22 cellular contexts compared by ENCODE assay signal in the genomic region with DNA sequence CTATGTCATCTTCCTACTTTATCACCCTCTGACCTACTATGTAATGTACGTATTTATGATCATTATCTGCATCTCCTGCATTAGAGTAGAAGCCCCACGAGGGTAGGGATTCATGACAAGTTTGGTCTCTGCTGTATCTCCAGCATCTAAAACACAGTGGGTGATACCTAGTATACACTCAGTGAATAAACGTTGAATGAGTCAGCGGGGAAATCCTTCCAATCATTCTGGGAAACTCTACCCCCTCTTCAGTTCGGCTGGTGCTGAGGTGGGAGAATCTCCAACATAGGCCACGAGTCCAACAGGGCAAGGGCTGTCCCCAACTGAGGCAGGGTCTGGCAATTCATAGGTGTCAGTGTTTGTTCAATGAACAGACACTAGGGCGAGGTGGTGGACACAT.
"Had no signal": no experiment of that assay in that cellular context is flagged by ENCODE, and none has a peak within 500 bp of the region (broad histone marks: within the 10 kb centered on the region; RNA-seq: fewer than 3 reads in every experiment).

No MANE protein-coding gene starts in this region.

- DNase-seq: activated CD4-positive, alpha-beta T cell treated with anti-CD3 and anti-CD28 coated beads, Interleukin-2, amount 10 ng/mL, durations not matched to agents 7 days and 5 days; activated CD8-positive, alpha-beta memory T cell treated with anti-CD3 and anti-CD28 coated beads for 24 hours; cerebellar nuclear complex; colonic mucosa; dorsolateral prefrontal cortex; effector memory CD4-positive, alpha-beta T cell; left ventricle myocardium inferior; mucosa of descending colon; right lobe of liver; stimulated activated CD4-positive, alpha-beta T cell treated with anti-CD3 and anti-CD28 coated beads, Interleukin-12 subunit alpha, Interleukin-12 subunit beta, amount 100 ng/mL, for 4 hours; stimulated activated CD4-positive, alpha-beta T cell treated with anti-CD3 and anti-CD28 coated beads, Interleukin-4, amount 100 ng/mL, for 1 hour; tibial artery; upper lobe of right lung had no signal

- H3K27me3 ChIP-seq: ascending aorta, cardiac muscle cell, colonic mucosa, neutrophil, right lobe of liver, suprapubic skin, tibial artery, upper lobe of right lung had no signal

- H3K9me3 ChIP-seq: ascending aorta, colonic mucosa, left ventricle myocardium inferior, mucosa of descending colon, neutrophil, right lobe of liver, suprapubic skin, tibial artery, upper lobe of right lung had no signal

- H3K36me3 ChIP-seq: ascending aorta, cardiac muscle cell, colonic mucosa, left ventricle myocardium inferior, neutrophil, right lobe of liver, suprapubic skin, tibial artery, upper lobe of right lung had no signal

- H3K9me3 Mint-ChIP-seq: activated CD4-positive, alpha-beta T cell treated with anti-CD3 and anti-CD28 coated beads, Interleukin-2, amount 10 ng/mL, durations not matched to agents 7 days and 5 days; brain; stimulated activated memory B cell treated with anti-CD40 and anti-IgM and Interleukin-4, amounts not matched to agents 10 μg/mL and 1 μg/mL and 100 μg/mL, for 72 hours had no signal

- H3K4me1 Mint-ChIP-seq: activated CD4-positive, alpha-beta T cell treated with anti-CD3 and anti-CD28 coated beads, Interleukin-2, amount 10 ng/mL, durations not matched to agents 7 days and 5 days; brain; stimulated activated memory B cell treated with anti-CD40 and anti-IgM and Interleukin-4, amounts not matched to agents 10 μg/mL and 1 μg/mL and 100 μg/mL, for 72 hours had no signal

- H3K27me3 Mint-ChIP-seq: activated CD4-positive, alpha-beta T cell treated with anti-CD3 and anti-CD28 coated beads, Interleukin-2, amount 10 ng/mL, durations not matched to agents 7 days and 5 days; activated naive CD8-positive, alpha-beta T cell; stimulated activated memory B cell treated with anti-CD40 and anti-IgM and Interleukin-4, amounts not matched to agents 10 μg/mL and 1 μg/mL and 100 μg/mL, for 72 hours had no signal

- ATAC-seq: mucosa of descending colon; right lobe of liver; stimulated activated memory B cell treated with anti-CD40 and anti-IgM and Interleukin-4, amounts not matched to agents 10 μg/mL and 1 μg/mL and 100 μg/mL, for 72 hours; upper lobe of right lung had no signal

- H3K4me3 Mint-ChIP-seq: activated CD4-positive, alpha-beta T cell treated with anti-CD3 and anti-CD28 coated beads, Interleukin-2, amount 10 ng/mL, durations not matched to agents 7 days and 5 days; activated naive CD8-positive, alpha-beta T cell; brain; nephron; stimulated activated memory B cell treated with anti-CD40 and anti-IgM and Interleukin-4, amounts not matched to agents 10 μg/mL and 1 μg/mL and 100 μg/mL, for 72 hours had no signal

- H3K36me3 Mint-ChIP-seq: activated naive CD8-positive, alpha-beta T cell; brain; stimulated activated memory B cell treated with anti-CD40 and anti-IgM and Interleukin-4, amounts not matched to agents 10 μg/mL and 1 μg/mL and 100 μg/mL, for 72 hours had no signal

- H3K27ac ChIP-seq: ascending aorta, cardiac muscle cell, colonic mucosa, dorsolateral prefrontal cortex, left ventricle myocardium inferior, neutrophil, right lobe of liver, suprapubic skin, tibial artery, upper lobe of right lung had no signal

- H3K27ac Mint-ChIP-seq: activated CD4-positive, alpha-beta T cell treated with anti-CD3 and anti-CD28 coated beads, Interleukin-2, amount 10 ng/mL, durations not matched to agents 7 days and 5 days; activated naive CD8-positive, alpha-beta T cell; brain; nephron; stimulated activated memory B cell treated with anti-CD40 and anti-IgM and Interleukin-4, amounts not matched to agents 10 μg/mL and 1 μg/mL and 100 μg/mL, for 72 hours had no signal

- H3K4me1 ChIP-seq: ascending aorta, colonic mucosa, left ventricle myocardium inferior, right lobe of liver, suprapubic skin, tibial artery, upper lobe of right lung had no signal

- H3K4me3 ChIP-seq: ascending aorta, cardiac muscle cell, colonic mucosa, dorsolateral prefrontal cortex, left ventricle myocardium inferior, lung, mucosa of descending colon, right lobe of liver, suprapubic skin, tibial artery, upper lobe of right lung had no signal
